ENCODE assay signal across 9 cellular contexts in genomic region chr12:103503546-103504480, GRCh38. TPM values are rescaled to one million over a fixed set of nuclear protein-coding genes. Genes with fewer than 3 reads are reported as not detected.
A peak's percentile ranks its signal among the peaks of the same experiment; 100 is the strongest.
DNase-seq lines count a peak whose midpoint lies in the region; FAIRE-seq and TF ChIP-seq lines count a peak whose summit lies in the region.
"Had no signal": no experiment of that assay in that cellular context is flagged by ENCODE, and none has a peak within 500 bp of the region (broad histone marks: within the 10 kb centered on the region; RNA-seq: fewer than 3 reads in every experiment).

No MANE protein-coding gene starts in this region.

- H3K27me3 ChIP-seq in WERI-Rb-1 (ENCODE audit: insufficient read depth, low read depth, severe bottlenecking) (no peaks in the 10 kb centered on the region), dorsolateral prefrontal cortex (no peaks in the 10 kb centered on the region)

- TF ChIP-seq CTCF in 22Rv1 (IDR thresholded peaks at IDR 0.05) (peak; percentile 77), GM20000 (IDR thresholded peaks at IDR 0.05; ENCODE audit: extremely low read depth, missing control alignments) (peak; percentile 57), WERI-Rb-1 (IDR thresholded peaks at IDR 0.05; ENCODE audit: low read depth, low read length) (peak; percentile 76), dorsolateral prefrontal cortex (IDR thresholded peaks at IDR 0.05 in 54 of 56, conservative IDR thresholded peaks at IDR 0.05 in 2 of 56; ENCODE audit: low read depth in 1 of 56, partially characterized antibody in 56 of 56) (peak in 39 of 56 donors; percentile 12 to 48 (median 28))

- no peaks in the 10 kb centered on the region for H3K9me3 ChIP-seq in WERI-Rb-1 (ENCODE audit: severe bottlenecking)

- H3K36me3 ChIP-seq in WERI-Rb-1, result no peaks in the 10 kb centered on the region

- FAIRE-seq in GM19239 (lab: Jason Lieb, UNC), result no peak

- no peak overlapping the region for H3K27ac ChIP-seq in 22Rv1
- H3K27ac ChIP-seq in WERI-Rb-1, result no peak overlapping the region
- peak overlapping the region in 1 of 59 donors; percentile 13 for H3K27ac ChIP-seq in dorsolateral prefrontal cortex

- intact Hi-C loops in dorsolateral prefrontal cortex (cut with DNase I), result no loop called here

- peak; percentile 58 for DNase-seq in GM20000 (ENCODE audit: low spot score)
- peak; percentile 46 for DNase-seq in WERI-Rb-1
- no peak for DNase-seq in dorsolateral prefrontal cortex
- DNase-seq in stimulated activated CD4-positive, alpha-beta T cell treated with anti-CD3 and anti-CD28 coated beads, Interleukin-15, amount 100 ng/mL, for 1 hour (ENCODE audit: low read depth in 1 of 2, low spot score in 1 of 2), result peak; percentile 24 to 39
- no peak for DNase-seq in GM19239 (ENCODE audit: insufficient read length, low spot score)
- DNase-seq in pons (ENCODE audit: low spot score), result no peak
- no peak for DNase-seq in NOMO-1 treated with dmso at 0.1 percent for 144 hours (lab: John Stamatoyannopoulos, UW; ENCODE audit: unreplicated experiment)

- H3K4me3 ChIP-seq in WERI-Rb-1 (ENCODE audit: low read depth, low read length) (no peak overlapping the region), dorsolateral prefrontal cortex (no peak overlapping the region)

RNA-seq across cellular contexts. Expression of gene C12orf42, which starts 8.0 kb away (rescaled TPM):
- total RNA-seq in dorsolateral prefrontal cortex, result 1 to 10 TPM in 61 of 120 experiments, under 1 TPM in 38, not detected in 21; 0.34 to 4.4 (median 1.1) TPM
- total RNA-seq: pulmonary artery endothelial cell had no signal

Comparison
In these comparisons a context has a peak if more than half of its experiments do, and no peak if none do; other contexts are left out.
1. DNase-seq: peak in GM20000 (single experiment), WERI-Rb-1 (single experiment) and stimulated activated CD4-positive, alpha-beta T cell treated with anti-CD3 and anti-CD28 coated beads, Interleukin-15, amount 100 ng/mL, for 1 hour (2 of 2); none in dorsolateral prefrontal cortex (0 of 10), GM19239 (single experiment), pons (single experiment) and NOMO-1 treated with dmso at 0.1 percent for 144 hours (single experiment).
2. Peak in every context shown above with its lines, with median percentiles within 50 percentile points of each other: CTCF ChIP-seq.